14 cellular contexts compared by ENCODE assay signal in genomic region chr11:5605849-5606248, GRCh38. TPM values are rescaled to one million over a fixed set of nuclear protein-coding genes. Genes with fewer than 3 reads are reported as not detected.
A peak's percentile ranks its signal among the peaks of the same experiment; 100 is the strongest.
DNase-seq lines count a peak whose midpoint lies in the region; ATAC-seq and TF ChIP-seq lines count a peak whose summit lies in the region.
"Had no signal": no experiment of that assay in that cellular context is flagged by ENCODE, and none has a peak within 500 bp of the region (broad histone marks: within the 10 kb centered on the region; RNA-seq: fewer than 3 reads in every experiment).

No MANE protein-coding gene starts in this region.

- WGBS in thyroid gland, 2 donors, result 80 to 83% methylated on average over 5 of the region's 5 CpGs

- H3K36me3 Mint-ChIP-seq in activated naive CD8-positive, alpha-beta T cell treated with anti-CD3 and anti-CD28 coated beads, Interleukin-2, amount 50 U/mL, for 24 hours (ENCODE audit: low read depth), result no peaks in the 10 kb centered on the region
- no peaks in the 10 kb centered on the region for H3K36me3 Mint-ChIP-seq in activated naive CD8-positive, alpha-beta T cell treated with anti-CD3 and anti-CD28 coated beads for 36 hours
- H3K36me3 Mint-ChIP-seq: activated CD4-positive, alpha-beta memory T cell treated with anti-CD3 and anti-CD28 coated beads for 36 hours; natural killer cell treated with Interleukin-12 subunit alpha and Interleukin-12 subunit beta and Interleukin-15 and Interleukin-18, amount 100 ng/mL, for 72 hours had no signal

- H3K36me3 ChIP-seq in upper lobe of right lung (no peaks in the 10 kb centered on the region), thyroid gland (no peaks in the 10 kb centered on the region)
- H3K36me3 ChIP-seq: cardiac muscle cell had no signal

- H3K27ac Mint-ChIP-seq in activated naive CD8-positive, alpha-beta T cell treated with anti-CD3 and anti-CD28 coated beads, Interleukin-2, amount 50 U/mL, for 24 hours, result no peak overlapping the region
- H3K27ac Mint-ChIP-seq in activated naive CD8-positive, alpha-beta T cell treated with anti-CD3 and anti-CD28 coated beads for 36 hours, result no peak overlapping the region
- H3K27ac Mint-ChIP-seq: activated CD4-positive, alpha-beta memory T cell treated with anti-CD3 and anti-CD28 coated beads for 36 hours; natural killer cell treated with Interleukin-12 subunit alpha and Interleukin-12 subunit beta and Interleukin-15 and Interleukin-18, amount 100 ng/mL, for 72 hours; type B pancreatic cell had no signal

- H3K9me3 Mint-ChIP-seq in activated naive CD8-positive, alpha-beta T cell treated with anti-CD3 and anti-CD28 coated beads, Interleukin-2, amount 50 U/mL, for 24 hours, result no peaks in the 10 kb centered on the region
- no peaks in the 10 kb centered on the region for H3K9me3 Mint-ChIP-seq in activated naive CD8-positive, alpha-beta T cell treated with anti-CD3 and anti-CD28 coated beads for 36 hours
- H3K9me3 Mint-ChIP-seq: activated CD4-positive, alpha-beta memory T cell treated with anti-CD3 and anti-CD28 coated beads for 36 hours; natural killer cell treated with Interleukin-12 subunit alpha and Interleukin-12 subunit beta and Interleukin-15 and Interleukin-18, amount 100 ng/mL, for 72 hours; type B pancreatic cell had no signal

- no peak for TF ChIP-seq POLR2A in thyroid gland (IDR thresholded peaks at IDR 0.05)

- TF ChIP-seq CTCF in upper lobe of right lung (IDR thresholded peaks at IDR 0.05) (no peak), thyroid gland (IDR thresholded peaks at IDR 0.05) (no peak)

- H3K4me1 ChIP-seq in upper lobe of right lung (no peaks in the 10 kb centered on the region), thyroid gland (no peaks in the 10 kb centered on the region)

- H3K4me1 Mint-ChIP-seq in activated naive CD8-positive, alpha-beta T cell treated with anti-CD3 and anti-CD28 coated beads, Interleukin-2, amount 50 U/mL, for 24 hours, result no peaks in the 10 kb centered on the region
- H3K4me1 Mint-ChIP-seq in activated naive CD8-positive, alpha-beta T cell treated with anti-CD3 and anti-CD28 coated beads for 36 hours, result no peaks in the 10 kb centered on the region

- DNase-seq in activated naive CD8-positive, alpha-beta T cell treated with anti-CD3 and anti-CD28 coated beads, Interleukin-2, amount 50 U/mL, for 24 hours, result no peak
- DNase-seq in activated naive CD8-positive, alpha-beta T cell treated with anti-CD3 and anti-CD28 coated beads for 36 hours, result no peak
- DNase-seq in dermis blood vessel endothelial cell (peak; percentile 20), upper lobe of right lung (no peak), thyroid gland (no peak), NCI-H526 (lab: John Stamatoyannopoulos, UW) (no peak)
- DNase-seq: activated CD4-positive, alpha-beta memory T cell treated with anti-CD3 and anti-CD28 coated beads for 36 hours; AML-193; NCI-H2107; stimulated activated CD4-positive, alpha-beta T cell treated with anti-CD3 and anti-CD28 coated beads, Interleukin-4, amount 100 ng/mL, for 4 hours had no signal

- H3K27me3 Mint-ChIP-seq in activated naive CD8-positive, alpha-beta T cell treated with anti-CD3 and anti-CD28 coated beads, Interleukin-2, amount 50 U/mL, for 24 hours, result no peaks in the 10 kb centered on the region
- no peaks in the 10 kb centered on the region for H3K27me3 Mint-ChIP-seq in activated naive CD8-positive, alpha-beta T cell treated with anti-CD3 and anti-CD28 coated beads for 36 hours
- H3K27me3 Mint-ChIP-seq: activated CD4-positive, alpha-beta memory T cell treated with anti-CD3 and anti-CD28 coated beads for 36 hours; natural killer cell treated with Interleukin-12 subunit alpha and Interleukin-12 subunit beta and Interleukin-15 and Interleukin-18, amount 100 ng/mL, for 72 hours; type B pancreatic cell had no signal

- H3K4me3 Mint-ChIP-seq in activated naive CD8-positive, alpha-beta T cell treated with anti-CD3 and anti-CD28 coated beads, Interleukin-2, amount 50 U/mL, for 24 hours, result no peak overlapping the region
- H3K4me3 Mint-ChIP-seq in activated naive CD8-positive, alpha-beta T cell treated with anti-CD3 and anti-CD28 coated beads for 36 hours, result no peak overlapping the region
- H3K4me3 Mint-ChIP-seq: activated CD4-positive, alpha-beta memory T cell treated with anti-CD3 and anti-CD28 coated beads for 36 hours; natural killer cell treated with Interleukin-12 subunit alpha and Interleukin-12 subunit beta and Interleukin-15 and Interleukin-18, amount 100 ng/mL, for 72 hours; type B pancreatic cell had no signal

- H3K27me3 ChIP-seq in upper lobe of right lung (no peaks in the 10 kb centered on the region), thyroid gland (no peaks in the 10 kb centered on the region)
- H3K27me3 ChIP-seq: cardiac muscle cell had no signal

- H3K4me3 ChIP-seq in upper lobe of right lung, result no peak overlapping the region
- no peak overlapping the region for H3K4me3 ChIP-seq in thyroid gland (replicated peaks in 1 of 3)
- H3K4me3 ChIP-seq: cardiac muscle cell had no signal

- intact Hi-C loops in upper lobe of right lung (cut with DNase I), result no loop called here
- intact Hi-C loops in thyroid gland (cut with DNase I), result no loop called here

- no peaks in the 10 kb centered on the region for H3K9me3 ChIP-seq in upper lobe of right lung
- no peaks in the 10 kb centered on the region for H3K9me3 ChIP-seq in thyroid gland

- H3K27ac ChIP-seq in upper lobe of right lung (no peak overlapping the region), thyroid gland (no peak overlapping the region)
- H3K27ac ChIP-seq: cardiac muscle cell had no signal

- ATAC-seq in activated naive CD8-positive, alpha-beta T cell treated with anti-CD3 and anti-CD28 coated beads, Interleukin-2, amount 50 U/mL, for 24 hours, result peak; percentile 31
- peak; percentile 32 for ATAC-seq in upper lobe of right lung
- ATAC-seq: natural killer cell treated with Interleukin-12 subunit alpha and Interleukin-12 subunit beta and Interleukin-15 and Interleukin-18, amount 100 ng/mL, for 72 hours had no signal

RNA-seq across cellular contexts. Expression of gene TRIM6, which starts 9.4 kb away (rescaled TPM):
- total RNA-seq in activated naive CD8-positive, alpha-beta T cell treated with anti-CD3 and anti-CD28 coated beads for 36 hours, result 1 to 10 TPM in 1 of 2 experiments, under 1 TPM in 1; 0.89 to 1.4 TPM
- total RNA-seq in dermis blood vessel endothelial cell, result 1.0 and 3.3 TPM in 2 replicates
- 2.4 TPM for total RNA-seq in upper lobe of right lung
- 1 to 10 TPM; 7.1 to 9.6 (median 9.2) TPM for total RNA-seq in thyroid gland

RNA-seq across cellular contexts. Expression of gene TRIM34, which starts 19.0 kb away (rescaled TPM):
- total RNA-seq in activated naive CD8-positive, alpha-beta T cell treated with anti-CD3 and anti-CD28 coated beads for 36 hours, result 1 to 10 TPM; 6.1 to 7.8 TPM
- total RNA-seq in dermis blood vessel endothelial cell (16.3 and 17.0 TPM in 2 replicates), upper lobe of right lung (10.4 TPM), thyroid gland (10 to 100 TPM in 1 of 4 donors, 1 to 10 TPM in 3; 7.0 to 11.1 (median 7.6) TPM)

RNA-seq across cellular contexts. Expression of gene OR52B6, which starts 25.2 kb away (rescaled TPM):
- not detected for total RNA-seq in activated naive CD8-positive, alpha-beta T cell treated with anti-CD3 and anti-CD28 coated beads for 36 hours
- total RNA-seq in dermis blood vessel endothelial cell (not detected in 2 replicates), upper lobe of right lung (not detected), thyroid gland (not detected)
- total RNA-seq: activated CD4-positive, alpha-beta memory T cell treated with anti-CD3 and anti-CD28 coated beads for 36 hours; cardiac muscle cell; H1; natural killer cell treated with Interleukin-12 subunit alpha and Interleukin-12 subunit beta and Interleukin-15 and Interleukin-18, amount 100 ng/mL, for 72 hours had no signal

RNA-seq across cellular contexts. Expression of gene OR52H1, which starts 57.5 kb away (rescaled TPM):
- not detected for total RNA-seq in activated naive CD8-positive, alpha-beta T cell treated with anti-CD3 and anti-CD28 coated beads for 36 hours
- total RNA-seq in dermis blood vessel endothelial cell (not detected in 2 replicates), upper lobe of right lung (0.90 TPM), thyroid gland (1 to 10 TPM in 3 of 4 donors, under 1 TPM in 1; 0.78 to 2.8 (median 1.1) TPM)
- total RNA-seq: activated CD4-positive, alpha-beta memory T cell treated with anti-CD3 and anti-CD28 coated beads for 36 hours; H1; natural killer cell treated with Interleukin-12 subunit alpha and Interleukin-12 subunit beta and Interleukin-15 and Interleukin-18, amount 100 ng/mL, for 72 hours had no signal
